13 cellular contexts compared by ENCODE assay signal in the genomic region with DNA sequence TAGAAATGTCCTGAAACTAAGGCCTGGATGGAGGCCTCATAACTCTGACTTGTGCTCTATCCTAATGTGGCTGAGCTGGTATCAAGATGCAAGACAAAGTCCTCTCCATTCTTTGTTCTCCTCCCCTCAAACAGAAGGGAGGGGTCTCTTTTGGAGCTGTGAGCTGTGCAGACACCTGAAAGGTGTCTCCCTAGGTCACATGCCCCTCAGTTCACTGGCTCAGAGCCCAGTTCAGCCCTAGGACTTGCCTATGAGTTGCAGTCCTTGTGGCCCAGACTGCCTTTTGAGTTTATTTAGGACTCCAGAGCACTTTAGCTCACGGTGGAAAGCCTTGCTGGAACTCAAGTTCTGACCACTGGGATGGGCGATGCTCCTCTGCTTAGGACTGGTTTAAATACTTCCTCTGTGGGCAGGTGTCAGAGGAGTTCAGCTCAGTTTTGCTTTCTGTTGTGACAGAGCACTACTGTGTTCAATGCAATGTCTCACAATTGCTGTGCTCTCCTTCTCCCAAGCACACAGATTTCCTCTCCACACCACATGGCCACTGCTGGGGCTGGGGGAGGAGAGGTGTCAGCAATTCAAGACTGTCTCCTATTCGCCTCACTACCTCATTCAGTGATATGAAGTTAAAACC.
DNase-seq lines count a peak whose midpoint lies in the region; ATAC-seq and TF ChIP-seq lines count a peak whose summit lies in the region.
"Had no signal": no experiment of that assay in that cellular context is flagged by ENCODE, and none has a peak within 500 bp of the region (broad histone marks: within the 10 kb centered on the region; RNA-seq: fewer than 3 reads in every experiment).

No MANE protein-coding gene starts in this region.

- peaks cover 24% of the 10 kb centered on the region for H3K27me3 Mint-ChIP-seq in activated naive CD4-positive, alpha-beta T cell treated with anti-CD3 and anti-CD28 coated beads for 36 hours (ENCODE audit: low read depth)
- H3K27me3 Mint-ChIP-seq: progenitor cell of endocrine pancreas had no signal

- CTCF ChIA-PET in activated naive CD4-positive, alpha-beta T cell treated with anti-CD3 and anti-CD28 coated beads for 36 hours (lab: Charles Lee) = no interaction called here

- H3K27ac Mint-ChIP-seq in activated naive CD4-positive, alpha-beta T cell treated with anti-CD3 and anti-CD28 coated beads for 36 hours = no peak overlapping the region
- H3K27ac Mint-ChIP-seq: progenitor cell of endocrine pancreas had no signal

- no peak overlapping the region for H3K4me3 Mint-ChIP-seq in activated naive CD4-positive, alpha-beta T cell treated with anti-CD3 and anti-CD28 coated beads for 36 hours

- H3K9me3 Mint-ChIP-seq in activated naive CD4-positive, alpha-beta T cell treated with anti-CD3 and anti-CD28 coated beads for 36 hours = no peaks in the 10 kb centered on the region

- no peak for DNase-seq in head of caudate nucleus
- DNase-seq in AML-193 (lab: John Stamatoyannopoulos, UW) = no peak
- DNase-seq in activated naive CD4-positive, alpha-beta T cell treated with anti-CD3 and anti-CD28 coated beads for 36 hours = no peak
- DNase-seq in AG08395 (ENCODE audit: low spot score) = no peak
- DNase-seq: activated gamma-delta T cell treated with Interleukin-2 at 50 U/mL for 16 hours, foreskin fibroblast, left ventricle myocardium superior had no signal

- no peaks in the 10 kb centered on the region for H3K4me1 Mint-ChIP-seq in activated naive CD4-positive, alpha-beta T cell treated with anti-CD3 and anti-CD28 coated beads for 36 hours (ENCODE audit: low read depth)

- no peak for TF ChIP-seq EP300 in Ishikawa (IDR thresholded peaks at IDR 0.05; ENCODE audit: borderline replicate concordance)

- ATAC-seq in GM18517 (IDR thresholded peaks at IDR 0.05; ENCODE audit: unreplicated experiment) (peak; percentile 99), GM21367 (IDR thresholded peaks at IDR 0.05; ENCODE audit: unreplicated experiment) (peak; percentile 98), HG02973 (IDR thresholded peaks at IDR 0.05; ENCODE audit: unreplicated experiment) (peak; percentile 96)
- ATAC-seq: left ventricle myocardium superior, Right ventricle myocardium inferior had no signal

- H3K36me3 Mint-ChIP-seq in activated naive CD4-positive, alpha-beta T cell treated with anti-CD3 and anti-CD28 coated beads for 36 hours (ENCODE audit: low read depth) = no peaks in the 10 kb centered on the region

- no peak for TF ChIP-seq RAD21 in Ishikawa (IDR thresholded peaks at IDR 0.05; ENCODE audit: low read depth)

- intact Hi-C loops in head of caudate nucleus (cut with DNase I) = no loop called here
- intact Hi-C loops in activated naive CD4-positive, alpha-beta T cell treated with anti-CD3 and anti-CD28 coated beads for 36 hours (cut with micrococcal nuclease) = no loop called here

TF ChIP-seq in Ishikawa, 13 proteins besides CTCF, POLR2A, EP300 and RAD21:
- no peak for TF ChIP-seq TCF12 (IDR thresholded peaks at IDR 0.05; ENCODE audit: low read depth)
- TF ChIP-seq, protein P1, sequence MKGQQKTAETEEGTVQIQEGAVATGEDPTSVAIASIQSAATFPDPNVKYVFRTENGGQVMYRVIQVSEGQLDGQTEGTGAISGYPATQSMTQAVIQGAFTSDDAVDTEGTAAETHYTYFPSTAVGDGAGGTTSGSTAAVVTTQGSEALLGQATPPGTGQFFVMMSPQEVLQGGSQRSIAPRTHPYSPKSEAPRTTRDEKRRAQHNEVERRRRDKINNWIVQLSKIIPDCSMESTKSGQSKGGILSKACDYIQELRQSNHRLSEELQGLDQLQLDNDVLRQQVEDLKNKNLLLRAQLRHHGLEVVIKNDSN (IDR thresholded peaks at IDR 0.05) = peak; percentile 21; the same call in 1 of the 2 replicates
TF ChIP-seq in Ishikawa: peak in this region for 1.
